In genomic region chr17:36001109-36001735, GRCh38 we compare ENCODE assay signal across 1 cellular context.
TF ChIP-seq lines count a peak whose summit lies in the region.

Gene CCL15 (minus strand): TSS chr17:36001553. CDS start chr17:36001492, 61 bp downstream.

TF ChIP-seq in GM23338, 12 proteins besides CTCF, POLR2A, EP300 and RAD21:
- TF ChIP-seq ZNF331 (CRISPR knock-in tag; IDR thresholded peaks at IDR 0.05; ENCODE audit: low read depth) (no peak), EZH2phosphoT487 (IDR thresholded peaks at IDR 0.05; ENCODE audit: unreplicated experiment) (no peak), NANOG (IDR thresholded peaks at IDR 0.05; ENCODE audit: borderline replicate concordance) (no peak), JUNB (IDR thresholded peaks at IDR 0.05; ENCODE audit: unreplicated experiment) (no peak), ZNF462 (CRISPR knock-in tag; IDR thresholded peaks at IDR 0.05) (no peak)
